ENCODE assay signal across 8 cellular contexts in genomic region chr9:2014148-2014547, GRCh38. TPM values are rescaled to one million over a fixed set of nuclear protein-coding genes. Genes with fewer than 3 reads are reported as not detected.
DNase-seq lines count a peak whose midpoint lies in the region; ATAC-seq and TF ChIP-seq lines count a peak whose summit lies in the region.

No MANE protein-coding gene starts in this region.

- peak overlapping the region; percentile 92 for H3K4me3 ChIP-seq in AG10803 (ENCODE audit: low read length)
- H3K4me3 ChIP-seq in KMS-11 (IDR thresholded peaks at IDR 0.05; ENCODE audit: insufficient read depth, low read depth, low read length): no peak overlapping the region

- H3K4me2 ChIP-seq in KMS-11: peak overlapping the region; percentile 84

- no peaks in the 10 kb centered on the region for H4K20me1 ChIP-seq in KMS-11 (ENCODE audit: insufficient read depth)

- TF ChIP-seq CTCF in AG10803 (conservative IDR thresholded peaks at IDR 0.05; ENCODE audit: low read length) (no peak), KMS-11 (conservative IDR thresholded peaks at IDR 0.05; ENCODE audit: low read depth, low read length) (no peak), foreskin keratinocyte (conservative IDR thresholded peaks at IDR 0.05) (no peak)

- no peak for ATAC-seq in GM18909 (IDR thresholded peaks at IDR 0.05; ENCODE audit: poor library complexity, unreplicated experiment)
- ATAC-seq in foreskin keratinocyte: no peak

- H3K27me3 ChIP-seq in KMS-11 (ENCODE audit: insufficient read depth, low read depth) (no peaks in the 10 kb centered on the region), foreskin keratinocyte (no peaks in the 10 kb centered on the region)

- H3K79me2 ChIP-seq in KMS-11 (ENCODE audit: insufficient read depth, low read depth): peaks cover 37% of the 10 kb centered on the region

- peak overlapping the region; percentile 64; the same call in 1 of the 2 replicates for H3K9ac ChIP-seq in KMS-11

- H3K27ac ChIP-seq in KMS-11 (peak overlapping the region; percentile 93), foreskin keratinocyte (no peak overlapping the region)

- H3K4me1 ChIP-seq in KMS-11 (ENCODE audit: low read depth, poor library complexity, severe bottlenecking) (peaks cover 21% of the 10 kb centered on the region), foreskin keratinocyte (no peaks in the 10 kb centered on the region)

- H2AFZ ChIP-seq in KMS-11 (ENCODE audit: low read depth): peak overlapping the region; percentile 73

- no peaks in the 10 kb centered on the region for H3K36me3 ChIP-seq in KMS-11 (ENCODE audit: insufficient read depth)

- DNase-seq in AG10803 (ENCODE audit: low read depth) (no peak), cerebellar cortex (ENCODE audit: low spot score) (peak; percentile 20), myocyte (ENCODE audit: low read depth) (peak; percentile 18), HK-2 (ENCODE audit: unreplicated experiment) (no peak), foreskin keratinocyte (no peak), SHP77 treated with DMSO at 0.1 percent for 48 hours (lab: John Stamatoyannopoulos, UW) (no peak)

RNA-seq across cellular contexts. Expression of gene SMARCA2, which starts 1.0 kb away (rescaled TPM):
- total RNA-seq in myocyte (61.6 and 92.2 TPM in 2 replicates), foreskin keratinocyte (46.0 and 47.3 TPM in 2 replicates)
- 35.3 TPM for polyA plus RNA-seq in myocyte (2012)
- polyA plus RNA-seq in foreskin keratinocyte: 18.4 and 21.6 TPM in 2 replicates

Comparison
In these comparisons a context has a peak if more than half of its experiments do, and no peak if none do; other contexts are left out.
1. DNase-seq: peak in cerebellar cortex (single experiment) and myocyte (single experiment); none in AG10803 (single experiment), HK-2 (single experiment), foreskin keratinocyte (0 of 2) and SHP77 treated with DMSO at 0.1 percent for 48 hours (single experiment).